In genomic region chr10:117241541-117242462, GRCh38 we compare ENCODE assay signal across 8 cellular contexts. TPM values are rescaled to one million over a fixed set of nuclear protein-coding genes. Genes with fewer than 3 reads are reported as not detected.
DNase-seq lines count a peak whose midpoint lies in the region; ATAC-seq and TF ChIP-seq lines count a peak whose summit lies in the region.

No MANE protein-coding gene starts in this region.

- H3K36me3 Mint-ChIP-seq in progenitor cell of endocrine pancreas (ENCODE audit: insufficient read depth): no peaks in the 10 kb centered on the region

- no peaks in the 10 kb centered on the region for H3K9me3 Mint-ChIP-seq in progenitor cell of endocrine pancreas (ENCODE audit: low read depth)

- DNase-seq in NCI-H2227 (lab: John Stamatoyannopoulos, UW; ENCODE audit: unreplicated experiment) (peak; percentile 36), NCI-H2227 treated with DMSO at 0.1 percent for 48 hours (lab: John Stamatoyannopoulos, UW) (no peak), iPS DF 6.9 (ENCODE audit: low read depth, low spot score) (no peak), progenitor cell of endocrine pancreas (ENCODE audit: low spot score, unreplicated experiment) (no peak), cerebellar cortex (ENCODE audit: low spot score) (no peak), SW 1271 (lab: John Stamatoyannopoulos, UW) (no peak)

- ATAC-seq in SK-N-SH treated with all-trans-retinoic acid at 6 μM for 48 hours (peak; percentile 44; the same call in 1 of the 3 replicates), HG03095 (IDR thresholded peaks at IDR 0.05; ENCODE audit: unreplicated experiment) (no peak)

- H3K27me3 ChIP-seq in iPS DF 6.9 (ENCODE audit: control insufficient read depth, insufficient read depth, low read length): peaks cover 1% of the 10 kb centered on the region; the same call in 1 of the 2 replicates

- H3K9me3 ChIP-seq in iPS DF 6.9 (ENCODE audit: control insufficient read depth, insufficient read depth, low read length): no peaks in the 10 kb centered on the region

- H3K27ac Mint-ChIP-seq in progenitor cell of endocrine pancreas: no peak overlapping the region

- H3K4me1 ChIP-seq in iPS DF 6.9 (ENCODE audit: control insufficient read depth, insufficient read depth, low read length): no peaks in the 10 kb centered on the region

- TF ChIP-seq CTCF in progenitor cell of endocrine pancreas (IDR thresholded peaks at IDR 0.05; ENCODE audit: unreplicated experiment): no peak

- H3K4me3 Mint-ChIP-seq in progenitor cell of endocrine pancreas (ENCODE audit: low read depth): peak overlapping the region; percentile 59

- peak overlapping the region; percentile 83; the same call in 1 of the 2 replicates for H3K4me3 ChIP-seq in iPS DF 6.9 (ENCODE audit: low read length)

- no peaks in the 10 kb centered on the region for H3K4me1 Mint-ChIP-seq in progenitor cell of endocrine pancreas (ENCODE audit: low read depth)

- H3K27ac ChIP-seq in iPS DF 6.9 (ENCODE audit: low read length): no peak overlapping the region

- no peaks in the 10 kb centered on the region for H3K36me3 ChIP-seq in iPS DF 6.9 (ENCODE audit: control insufficient read depth, insufficient read depth, low read length)

- H3K27me3 Mint-ChIP-seq in progenitor cell of endocrine pancreas: peaks cover 75% of the 10 kb centered on the region

- no CpG with 5 or more reads among the region's 56 CpGs for WGBS in iPS DF 6.9 (ENCODE audit: insufficient coverage, insufficient read length)

TF ChIP-seq in SK-N-SH treated with all-trans-retinoic acid at 6 μM for 48 hours, 23 proteins besides CTCF, POLR2A, EP300 and RAD21:
- TF ChIP-seq ARNTL (CRISPR knock-in tag; IDR thresholded peaks at IDR 0.05; ENCODE audit: borderline replicate concordance, low read depth) (no peak), ESRRG (CRISPR knock-in tag; IDR thresholded peaks at IDR 0.05) (no peak), ZNF565 (CRISPR knock-in tag; conservative IDR thresholded peaks at IDR 0.05; ENCODE audit: low read depth) (no peak), SNAI2 (CRISPR knock-in tag; IDR thresholded peaks at IDR 0.05) (no peak)

RNA-seq across cellular contexts. Expression of gene SLC18A2, which starts 0.9 kb away (rescaled TPM):
- total RNA-seq in progenitor cell of endocrine pancreas: 0.17 and 0.20 TPM in 2 replicates

RNA-seq across cellular contexts. Expression of gene KCNK18, which starts 44.5 kb away (rescaled TPM):
- total RNA-seq in progenitor cell of endocrine pancreas: not detected in 2 replicates
